1 cellular context compared by ENCODE assay signal in the genomic region with DNA sequence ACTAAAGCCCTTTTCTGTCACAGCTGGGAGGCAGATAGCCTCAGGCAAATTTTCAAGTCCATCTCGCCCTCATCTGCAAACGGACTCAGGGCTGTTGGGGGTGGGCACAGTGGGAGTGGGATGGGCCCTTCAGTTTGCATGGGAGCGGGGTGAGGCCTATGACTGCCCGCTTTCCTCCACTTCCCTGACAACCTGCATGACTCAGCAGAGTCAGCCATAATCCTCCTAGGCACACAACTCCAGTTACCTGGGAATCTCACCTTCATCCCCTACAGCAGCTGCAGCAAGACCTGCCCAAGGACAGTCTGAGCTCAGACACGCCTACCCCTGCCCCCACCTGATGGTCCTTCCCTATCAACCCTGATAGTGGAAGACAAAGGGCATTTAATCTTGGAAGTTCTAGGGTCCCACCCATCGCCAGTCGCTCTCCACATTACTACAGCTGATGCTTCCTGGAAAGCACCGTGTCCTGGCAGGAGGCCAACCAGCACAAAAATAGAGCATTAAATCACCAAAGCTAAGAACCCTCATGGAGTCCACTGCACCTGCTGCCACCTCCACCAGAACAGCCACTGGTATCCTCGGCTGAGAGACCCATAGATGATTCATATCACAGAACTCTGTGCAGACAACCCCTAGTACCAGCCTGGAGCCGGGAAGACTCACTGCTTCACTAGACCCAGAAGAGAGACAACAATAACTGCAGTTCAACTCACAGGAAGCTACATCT.
TF ChIP-seq lines count a peak whose summit lies in the region.

No MANE protein-coding gene starts in this region.

TF ChIP-seq in SK-N-SH treated with all-trans-retinoic acid at 6 μM for 48 hours, 23 proteins besides CTCF, POLR2A, EP300 and RAD21 (continued from another document):
- TF ChIP-seq, protein P1, sequence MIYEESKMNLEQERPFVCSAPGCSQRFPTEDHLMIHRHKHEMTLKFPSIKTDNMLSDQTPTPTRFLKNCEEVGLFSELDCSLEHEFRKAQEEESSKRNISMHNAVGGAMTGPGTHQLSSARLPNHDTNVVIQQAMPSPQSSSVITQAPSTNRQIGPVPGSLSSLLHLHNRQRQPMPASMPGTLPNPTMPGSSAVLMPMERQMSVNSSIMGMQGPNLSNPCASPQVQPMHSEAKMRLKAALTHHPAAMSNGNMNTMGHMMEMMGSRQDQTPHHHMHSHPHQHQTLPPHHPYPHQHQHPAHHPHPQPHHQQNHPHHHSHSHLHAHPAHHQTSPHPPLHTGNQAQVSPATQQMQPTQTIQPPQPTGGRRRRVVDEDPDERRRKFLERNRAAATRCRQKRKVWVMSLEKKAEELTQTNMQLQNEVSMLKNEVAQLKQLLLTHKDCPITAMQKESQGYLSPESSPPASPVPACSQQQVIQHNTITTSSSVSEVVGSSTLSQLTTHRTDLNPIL (CRISPR knock-in tag; IDR thresholded peaks at IDR 0.05; ENCODE audit: low read depth), result no peak
- TF ChIP-seq TOX (CRISPR knock-in tag; IDR thresholded peaks at IDR 0.05; ENCODE audit: borderline replicate concordance) (no peak), ZNF565 (CRISPR knock-in tag; conservative IDR thresholded peaks at IDR 0.05; ENCODE audit: low read depth) (no peak), ARNTL (CRISPR knock-in tag; IDR thresholded peaks at IDR 0.05; ENCODE audit: borderline replicate concordance, low read depth) (no peak), ESRRG (CRISPR knock-in tag; IDR thresholded peaks at IDR 0.05) (no peak), ZC3H10 (CRISPR knock-in tag; IDR thresholded peaks at IDR 0.05) (no peak)
- TF ChIP-seq, protein P2, sequence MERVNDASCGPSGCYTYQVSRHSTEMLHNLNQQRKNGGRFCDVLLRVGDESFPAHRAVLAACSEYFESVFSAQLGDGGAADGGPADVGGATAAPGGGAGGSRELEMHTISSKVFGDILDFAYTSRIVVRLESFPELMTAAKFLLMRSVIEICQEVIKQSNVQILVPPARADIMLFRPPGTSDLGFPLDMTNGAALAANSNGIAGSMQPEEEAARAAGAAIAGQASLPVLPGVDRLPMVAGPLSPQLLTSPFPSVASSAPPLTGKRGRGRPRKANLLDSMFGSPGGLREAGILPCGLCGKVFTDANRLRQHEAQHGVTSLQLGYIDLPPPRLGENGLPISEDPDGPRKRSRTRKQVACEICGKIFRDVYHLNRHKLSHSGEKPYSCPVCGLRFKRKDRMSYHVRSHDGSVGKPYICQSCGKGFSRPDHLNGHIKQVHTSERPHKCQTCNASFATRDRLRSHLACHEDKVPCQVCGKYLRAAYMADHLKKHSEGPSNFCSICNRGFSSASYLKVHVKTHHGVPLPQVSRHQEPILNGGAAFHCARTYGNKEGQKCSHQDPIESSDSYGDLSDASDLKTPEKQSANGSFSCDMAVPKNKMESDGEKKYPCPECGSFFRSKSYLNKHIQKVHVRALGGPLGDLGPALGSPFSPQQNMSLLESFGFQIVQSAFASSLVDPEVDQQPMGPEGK (CRISPR knock-in tag; IDR thresholded peaks at IDR 0.05; ENCODE audit: borderline replicate concordance), result no peak
